7 cellular contexts compared by ENCODE assay signal in genomic region chr14:97177016-97177415, GRCh38.
A peak's percentile ranks its signal among the peaks of the same experiment; 100 is the strongest.
DNase-seq lines count a peak whose midpoint lies in the region; ATAC-seq and TF ChIP-seq lines count a peak whose summit lies in the region.

No MANE protein-coding gene starts in this region.

- no peak overlapping the region for H3K4me3 Mint-ChIP-seq in immature natural killer cell

- peaks cover 0 to 10% (median 3%) of the 10 kb centered on the region in 3 donors for H3K27me3 Mint-ChIP-seq in immature natural killer cell (ENCODE audit: low read depth in 3 of 3)

- H3K4me1 Mint-ChIP-seq in immature natural killer cell, result peaks cover 6 to 10% of the 10 kb centered on the region in 2 donors

- H3K27me3 ChIP-seq in GM06990 (replicated peaks; ENCODE audit: control insufficient read depth, insufficient read depth, low read length), result no peaks in the 10 kb centered on the region

- no peaks in the 10 kb centered on the region for H3K9me3 Mint-ChIP-seq in immature natural killer cell

- H3K36me3 ChIP-seq in GM06990 (ENCODE audit: control insufficient read depth, insufficient read depth, low read length), result no peaks in the 10 kb centered on the region

- DNase-seq in GM06990 (ENCODE audit: extremely low read depth, insufficient read length), result no peak
- peak; percentile 12 for DNase-seq in HuH-7.5 (ENCODE audit: low spot score)
- DNase-seq in T follicular helper cell (ENCODE audit: low read depth), result peak; percentile 25
- peak in 2 of 3 donors; percentile 2 to 30 for DNase-seq in immature natural killer cell
- DNase-seq in AG20443 (ENCODE audit: low spot score), result no peak

- no peak overlapping the region for H3K27ac Mint-ChIP-seq in immature natural killer cell

- no peak overlapping the region for H3K4me3 ChIP-seq in GM06990 (replicated peaks; ENCODE audit: low read depth, low read length)

- TF ChIP-seq CTCF in GM06990 (IDR thresholded peaks at IDR 0.05; ENCODE audit: insufficient read depth, low read length, poor library complexity, severe bottlenecking), result peak; percentile 35

- H3K36me3 Mint-ChIP-seq in immature natural killer cell, result no peaks in the 10 kb centered on the region

- ATAC-seq in HG03039 (IDR thresholded peaks at IDR 0.05; ENCODE audit: unreplicated experiment), result no peak
- ATAC-seq in GM21423 (IDR thresholded peaks at IDR 0.05; ENCODE audit: unreplicated experiment), result no peak

Comparison
In these comparisons a context has a peak if more than half of its experiments do, and no peak if none do; other contexts are left out.
1. DNase-seq: peak in HuH-7.5 (single experiment), T follicular helper cell (single experiment) and immature natural killer cell (2 of 3); none in GM06990 (single experiment) and AG20443 (single experiment).